Comparison of ENCODE assay signal across 30 cellular contexts in genomic region chr1:63128562-63128961, GRCh38.
"Had no signal": no experiment of that assay in that cellular context is flagged by ENCODE, and none has a peak within 500 bp of the region (broad histone marks: within the 10 kb centered on the region; RNA-seq: fewer than 3 reads in every experiment).

No MANE protein-coding gene starts in this region.

- H3K36me3 ChIP-seq: heart right ventricle, left lung, lower lobe of right lung, pancreas, prostate gland, sigmoid colon, suprapubic skin, thoracic aorta, tibial artery, upper lobe of right lung had no signal

- H3K4me3 ChIP-seq: heart right ventricle, left lung, lower lobe of right lung, pancreas, prostate gland, sigmoid colon, smooth muscle cell, suprapubic skin, thoracic aorta, tibial artery, upper lobe of right lung had no signal

- H3K4me3 Mint-ChIP-seq: mesothelial cell of epicardium; naive thymus-derived CD4-positive, alpha-beta T cell; natural killer cell treated with Interleukin-12 subunit alpha and Interleukin-12 subunit beta and Interleukin-15 and Interleukin-18, amount 100 ng/mL, for 72 hours; stimulated activated naive B cell treated with anti-CD40 and anti-IgM and Interleukin-4, amounts not matched to agents 10 μg/mL and 1 μg/mL and 100 μg/mL, for 72 hours; stimulated activated naive CD8-positive, alpha-beta T cell treated with anti-CD3 and anti-CD28 coated beads, Interleukin-15, Interleukin-2, amounts not matched to agents 100 ng/mL and 50 ng/mL, for 24 hours had no signal

- H3K9me3 ChIP-seq: heart right ventricle, left lung, lower lobe of right lung, pancreas, prostate gland, sigmoid colon, suprapubic skin, thoracic aorta, tibial artery, upper lobe of right lung had no signal

- H3K4me1 ChIP-seq: heart right ventricle, left lung, lower lobe of right lung, pancreas, prostate gland, sigmoid colon, suprapubic skin, upper lobe of right lung had no signal

- H3K27ac Mint-ChIP-seq: mesothelial cell of epicardium; naive thymus-derived CD4-positive, alpha-beta T cell; natural killer cell treated with Interleukin-12 subunit alpha and Interleukin-12 subunit beta and Interleukin-15 and Interleukin-18, amount 100 ng/mL, for 72 hours; stimulated activated naive B cell treated with anti-CD40 and anti-IgM and Interleukin-4, amounts not matched to agents 10 μg/mL and 1 μg/mL and 100 μg/mL, for 72 hours; stimulated activated naive CD8-positive, alpha-beta T cell treated with anti-CD3 and anti-CD28 coated beads, Interleukin-15, Interleukin-2, amounts not matched to agents 100 ng/mL and 50 ng/mL, for 24 hours had no signal

- H3K4me1 Mint-ChIP-seq: naive thymus-derived CD4-positive, alpha-beta T cell; stimulated activated naive B cell treated with anti-CD40 and anti-IgM and Interleukin-4, amounts not matched to agents 10 μg/mL and 1 μg/mL and 100 μg/mL, for 72 hours had no signal

- H3K27ac ChIP-seq: heart right ventricle, left lung, lower lobe of right lung, pancreas, prostate gland, sigmoid colon, suprapubic skin, thoracic aorta, tibial artery, upper lobe of right lung had no signal

- ATAC-seq: heart right ventricle; left cardiac atrium; left lung; lower lobe of right lung; naive thymus-derived CD4-positive, alpha-beta T cell; natural killer cell treated with Interleukin-12 subunit alpha and Interleukin-12 subunit beta and Interleukin-15 and Interleukin-18, amount 100 ng/mL, for 72 hours; pancreas; right cardiac atrium; stimulated activated naive B cell treated with anti-CD40 and anti-IgM and Interleukin-4, amounts not matched to agents 10 μg/mL and 1 μg/mL and 100 μg/mL, for 72 hours; upper lobe of right lung had no signal

- DNase-seq: heart right ventricle; hippocampal formation; kidney glomerular epithelial cell; left cardiac atrium; left lung; lower lobe of right lung; mammary epithelial cell; mesendoderm; naive thymus-derived CD4-positive, alpha-beta T cell; nucleus accumbens; pancreas; posterior cingulate gyrus; retina; right cardiac atrium; sigmoid colon; stimulated activated CD4-positive, alpha-beta T cell treated with anti-CD3 and anti-CD28 coated beads, Interleukin-12 subunit alpha, Interleukin-12 subunit beta, amount 100 ng/mL, for 4 hours; stimulated activated CD4-positive, alpha-beta T cell treated with anti-CD3 and anti-CD28 coated beads, Interleukin-15, amount 100 ng/mL, for 24 hours; stimulated activated CD4-positive, alpha-beta T cell treated with anti-CD3 and anti-CD28 coated beads, Interleukin-2, amount 100 ng/mL, for 24 hours; stimulated activated CD4-positive, alpha-beta T cell treated with anti-CD3 and anti-CD28 coated beads, Interleukin-4, amount 100 ng/mL, for 1 hour; stimulated activated naive B cell treated with anti-CD40 and anti-IgM and Interleukin-4, amounts not matched to agents 10 μg/mL and 1 μg/mL and 100 μg/mL, for 72 hours; tibial artery; trophoblast cell; upper lobe of right lung had no signal

- H3K9me3 Mint-ChIP-seq: mesothelial cell of epicardium; natural killer cell treated with Interleukin-12 subunit alpha and Interleukin-12 subunit beta and Interleukin-15 and Interleukin-18, amount 100 ng/mL, for 72 hours; stimulated activated naive B cell treated with anti-CD40 and anti-IgM and Interleukin-4, amounts not matched to agents 10 μg/mL and 1 μg/mL and 100 μg/mL, for 72 hours; stimulated activated naive CD8-positive, alpha-beta T cell treated with anti-CD3 and anti-CD28 coated beads, Interleukin-15, Interleukin-2, amounts not matched to agents 100 ng/mL and 50 ng/mL, for 24 hours had no signal

- H3K36me3 Mint-ChIP-seq: mesothelial cell of epicardium; naive thymus-derived CD4-positive, alpha-beta T cell; natural killer cell treated with Interleukin-12 subunit alpha and Interleukin-12 subunit beta and Interleukin-15 and Interleukin-18, amount 100 ng/mL, for 72 hours; stimulated activated naive B cell treated with anti-CD40 and anti-IgM and Interleukin-4, amounts not matched to agents 10 μg/mL and 1 μg/mL and 100 μg/mL, for 72 hours had no signal

- H3K27me3 ChIP-seq: left lung, sigmoid colon, tibial artery, upper lobe of right lung had no signal
